In genomic region chr12:32312049-32312670, GRCh38 we compare ENCODE assay signal across 8 cellular contexts.
DNase-seq lines count a peak whose midpoint lies in the region; ATAC-seq and TF ChIP-seq lines count a peak whose summit lies in the region.

No MANE protein-coding gene starts in this region.

- no peaks in the 10 kb centered on the region for H3K9me2 ChIP-seq in OCI-LY1 (ENCODE audit: low read depth, low read length)

- H3K27me3 ChIP-seq in DND-41 (ENCODE audit: insufficient read depth, low read length, poor library complexity), result no peaks in the 10 kb centered on the region
- no peaks in the 10 kb centered on the region for H3K27me3 ChIP-seq in KMS-11 (ENCODE audit: insufficient read depth, low read depth)
- no peaks in the 10 kb centered on the region for H3K27me3 ChIP-seq in OCI-LY1 (ENCODE audit: insufficient read depth, low read length)

- H3K4me3 ChIP-seq in DND-41 (ENCODE audit: low read depth in 1 of 2, low read length in 2 of 2) (no peak overlapping the region), KMS-11 (IDR thresholded peaks at IDR 0.05; ENCODE audit: insufficient read depth, low read depth, low read length) (no peak overlapping the region), OCI-LY1 (ENCODE audit: low read depth, low read length, poor library complexity, severe bottlenecking) (no peak overlapping the region)

- H3K9ac ChIP-seq in DND-41 (ENCODE audit: low read depth, low read length) (no peak overlapping the region), KMS-11 (no peak overlapping the region), OCI-LY1 (ENCODE audit: low read length) (no peak overlapping the region)

- H3K4me1 ChIP-seq in DND-41 (ENCODE audit: insufficient read depth, low read length), result peaks cover 4% of the 10 kb centered on the region; the same call in 1 of the 2 replicates
- H3K4me1 ChIP-seq in KMS-11 (ENCODE audit: low read depth, poor library complexity, severe bottlenecking), result peaks cover 6% of the 10 kb centered on the region
- peaks cover 16% of the 10 kb centered on the region for H3K4me1 ChIP-seq in OCI-LY1 (ENCODE audit: insufficient read depth, low read length, severe bottlenecking)

- H3K4me2 ChIP-seq in DND-41 (ENCODE audit: insufficient read depth, low read length), result no peak overlapping the region
- no peak overlapping the region for H3K4me2 ChIP-seq in KMS-11
- H3K4me2 ChIP-seq in OCI-LY1 (ENCODE audit: low read length), result no peak overlapping the region

- H3K9me3 ChIP-seq in DND-41 (ENCODE audit: insufficient read depth, low read length, severe bottlenecking) (no peaks in the 10 kb centered on the region), OCI-LY1 (ENCODE audit: low read length) (no peaks in the 10 kb centered on the region)

- TF ChIP-seq CTCF in DND-41 (IDR thresholded peaks at IDR 0.05; ENCODE audit: borderline replicate concordance, extremely low read depth, low read length, poor library complexity, severe bottlenecking) (peak; percentile 70), KMS-11 (conservative IDR thresholded peaks at IDR 0.05; ENCODE audit: low read depth, low read length) (peak; percentile 61), OCI-LY1 (IDR thresholded peaks at IDR 0.05; ENCODE audit: low read length) (peak; percentile 63)

- H4K20me1 ChIP-seq in DND-41 (ENCODE audit: insufficient read depth, low read length) (no peaks in the 10 kb centered on the region), KMS-11 (ENCODE audit: insufficient read depth) (no peaks in the 10 kb centered on the region), OCI-LY1 (ENCODE audit: insufficient read depth, low read length) (no peaks in the 10 kb centered on the region)

- H2AFZ ChIP-seq in DND-41 (ENCODE audit: low read depth, low read length) (no peak overlapping the region; the same call in 1 of the 2 replicates), KMS-11 (ENCODE audit: low read depth) (no peak overlapping the region), OCI-LY1 (ENCODE audit: low read length) (no peak overlapping the region)

- DNase-seq in DND-41, result peak; percentile 16
- peak; percentile 88 for DNase-seq in dermis blood vessel endothelial cell
- DNase-seq in midbrain (lab: John Stamatoyannopoulos, UW), result peak; percentile 5

- peaks cover 6% of the 10 kb centered on the region; the same call in 1 of the 2 replicates for H3K36me3 ChIP-seq in DND-41 (ENCODE audit: insufficient read depth, low read length)
- H3K36me3 ChIP-seq in KMS-11 (ENCODE audit: insufficient read depth), result no peaks in the 10 kb centered on the region
- peaks cover 6% of the 10 kb centered on the region; the same call in 1 of the 2 replicates for H3K36me3 ChIP-seq in OCI-LY1 (ENCODE audit: insufficient read depth, low read length)

- H3K27ac ChIP-seq in DND-41 (ENCODE audit: low read length) (no peak overlapping the region), KMS-11 (no peak overlapping the region), OCI-LY1 (ENCODE audit: low read depth, low read length, poor library complexity, severe bottlenecking) (no peak overlapping the region)

- H3F3A ChIP-seq in OCI-LY1 (ENCODE audit: insufficient read depth, low read length), result 0 out of 2 replicates have a peak, but pooled peaks cover 3% of the 10 kb centered on the region

- ATAC-seq in DND-41 (ENCODE audit: insufficient read depth, low read depth), result peak; percentile 72
- no peak for ATAC-seq in HG02610 (IDR thresholded peaks at IDR 0.05; ENCODE audit: unreplicated experiment)
- no peak for ATAC-seq in HG03469 (IDR thresholded peaks at IDR 0.05; ENCODE audit: unreplicated experiment)
- no peak for ATAC-seq in GM18868 (IDR thresholded peaks at IDR 0.05; ENCODE audit: unreplicated experiment)

- H3K79me2 ChIP-seq in DND-41 (ENCODE audit: insufficient read depth, low read length), result no peaks in the 10 kb centered on the region
- no peaks in the 10 kb centered on the region for H3K79me2 ChIP-seq in KMS-11 (ENCODE audit: insufficient read depth, low read depth)
- H3K79me2 ChIP-seq in OCI-LY1 (ENCODE audit: insufficient read depth, low read length), result no peaks in the 10 kb centered on the region

Comparison
In these comparisons a context has a peak if more than half of its experiments do, and no peak if none do; other contexts are left out.
1. DNase-seq: peak in every context shown above with its lines; median percentile 88 in dermis blood vessel endothelial cell; 16 in DND-41; 5 in midbrain.